Comparison of ENCODE assay signal across 1 cellular context in the genomic region with DNA sequence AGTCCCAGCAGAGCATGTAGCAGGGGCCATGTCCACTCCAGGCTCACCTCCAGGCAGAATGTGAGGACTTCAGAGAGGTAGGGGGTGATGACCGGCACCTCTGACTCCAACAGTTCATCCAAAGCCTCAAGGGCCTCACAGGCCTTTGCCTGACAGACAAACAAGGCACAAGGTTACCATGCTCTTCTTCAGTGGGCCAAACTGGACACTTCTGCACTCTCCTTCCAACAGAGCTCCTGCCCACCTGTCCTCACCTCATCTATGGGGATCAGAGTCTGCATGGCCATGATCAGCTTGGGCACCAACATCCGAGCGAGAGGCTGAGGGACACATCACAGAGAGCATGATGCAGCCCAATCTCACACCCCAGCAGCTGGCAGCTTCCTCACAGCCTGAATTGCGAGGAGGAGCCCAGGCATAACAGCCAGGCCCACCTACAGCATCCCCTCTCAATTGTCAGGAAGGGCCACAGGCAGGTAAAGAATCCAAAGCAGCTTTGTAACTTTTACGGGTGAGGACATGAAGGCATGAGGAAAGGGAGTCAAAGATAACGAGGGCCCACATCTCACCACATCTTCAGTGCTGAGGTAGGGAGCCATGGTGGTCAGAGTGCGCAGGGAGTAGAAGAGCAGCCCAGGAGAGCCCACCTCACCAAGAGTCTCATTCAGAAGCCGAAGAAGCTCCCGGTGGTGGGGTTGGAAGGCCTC.
A peak's percentile ranks its signal among the peaks of the same experiment; 100 is the strongest.
TF ChIP-seq lines count a peak whose summit lies in the region.

No MANE protein-coding gene starts in this region.

TF ChIP-seq in HepG2, 621 proteins besides CTCF, POLR2A, EP300 and RAD21 (continues in another document):
- TF ChIP-seq, protein P1, sequence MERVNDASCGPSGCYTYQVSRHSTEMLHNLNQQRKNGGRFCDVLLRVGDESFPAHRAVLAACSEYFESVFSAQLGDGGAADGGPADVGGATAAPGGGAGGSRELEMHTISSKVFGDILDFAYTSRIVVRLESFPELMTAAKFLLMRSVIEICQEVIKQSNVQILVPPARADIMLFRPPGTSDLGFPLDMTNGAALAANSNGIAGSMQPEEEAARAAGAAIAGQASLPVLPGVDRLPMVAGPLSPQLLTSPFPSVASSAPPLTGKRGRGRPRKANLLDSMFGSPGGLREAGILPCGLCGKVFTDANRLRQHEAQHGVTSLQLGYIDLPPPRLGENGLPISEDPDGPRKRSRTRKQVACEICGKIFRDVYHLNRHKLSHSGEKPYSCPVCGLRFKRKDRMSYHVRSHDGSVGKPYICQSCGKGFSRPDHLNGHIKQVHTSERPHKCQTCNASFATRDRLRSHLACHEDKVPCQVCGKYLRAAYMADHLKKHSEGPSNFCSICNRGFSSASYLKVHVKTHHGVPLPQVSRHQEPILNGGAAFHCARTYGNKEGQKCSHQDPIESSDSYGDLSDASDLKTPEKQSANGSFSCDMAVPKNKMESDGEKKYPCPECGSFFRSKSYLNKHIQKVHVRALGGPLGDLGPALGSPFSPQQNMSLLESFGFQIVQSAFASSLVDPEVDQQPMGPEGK (CRISPR knock-in tag; IDR thresholded peaks at IDR 0.05), result no peak
- no peak for TF ChIP-seq AGO1 (IDR thresholded peaks at IDR 0.05; ENCODE audit: low read depth, low read length, poor library complexity, severe bottlenecking)
- TF ChIP-seq CENPT (CRISPR knock-in tag; IDR thresholded peaks at IDR 0.05; ENCODE audit: low read depth), result 0 out of 2 replicates have a peak, but pooled peaks have one; percentile 56
- no peak for TF ChIP-seq HOXA3 (CRISPR knock-in tag; IDR thresholded peaks at IDR 0.05)
- TF ChIP-seq, protein P2, sequence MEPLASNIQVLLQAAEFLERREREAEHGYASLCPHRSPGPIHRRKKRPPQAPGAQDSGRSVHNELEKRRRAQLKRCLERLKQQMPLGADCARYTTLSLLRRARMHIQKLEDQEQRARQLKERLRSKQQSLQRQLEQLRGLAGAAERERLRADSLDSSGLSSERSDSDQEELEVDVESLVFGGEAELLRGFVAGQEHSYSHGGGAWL (CRISPR knock-in tag; IDR thresholded peaks at IDR 0.05), result no peak
- TF ChIP-seq, protein P3, sequence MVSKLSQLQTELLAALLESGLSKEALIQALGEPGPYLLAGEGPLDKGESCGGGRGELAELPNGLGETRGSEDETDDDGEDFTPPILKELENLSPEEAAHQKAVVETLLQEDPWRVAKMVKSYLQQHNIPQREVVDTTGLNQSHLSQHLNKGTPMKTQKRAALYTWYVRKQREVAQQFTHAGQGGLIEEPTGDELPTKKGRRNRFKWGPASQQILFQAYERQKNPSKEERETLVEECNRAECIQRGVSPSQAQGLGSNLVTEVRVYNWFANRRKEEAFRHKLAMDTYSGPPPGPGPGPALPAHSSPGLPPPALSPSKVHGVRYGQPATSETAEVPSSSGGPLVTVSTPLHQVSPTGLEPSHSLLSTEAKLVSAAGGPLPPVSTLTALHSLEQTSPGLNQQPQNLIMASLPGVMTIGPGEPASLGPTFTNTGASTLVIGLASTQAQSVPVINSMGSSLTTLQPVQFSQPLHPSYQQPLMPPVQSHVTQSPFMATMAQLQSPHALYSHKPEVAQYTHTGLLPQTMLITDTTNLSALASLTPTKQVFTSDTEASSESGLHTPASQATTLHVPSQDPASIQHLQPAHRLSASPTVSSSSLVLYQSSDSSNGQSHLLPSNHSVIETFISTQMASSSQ (IDR thresholded peaks at IDR 0.05; ENCODE audit: low read depth), result no peak
- TF ChIP-seq, protein P3 (CRISPR knock-in tag; IDR thresholded peaks at IDR 0.05; ENCODE audit: borderline replicate concordance), result no peak
- TF ChIP-seq, protein P4, sequence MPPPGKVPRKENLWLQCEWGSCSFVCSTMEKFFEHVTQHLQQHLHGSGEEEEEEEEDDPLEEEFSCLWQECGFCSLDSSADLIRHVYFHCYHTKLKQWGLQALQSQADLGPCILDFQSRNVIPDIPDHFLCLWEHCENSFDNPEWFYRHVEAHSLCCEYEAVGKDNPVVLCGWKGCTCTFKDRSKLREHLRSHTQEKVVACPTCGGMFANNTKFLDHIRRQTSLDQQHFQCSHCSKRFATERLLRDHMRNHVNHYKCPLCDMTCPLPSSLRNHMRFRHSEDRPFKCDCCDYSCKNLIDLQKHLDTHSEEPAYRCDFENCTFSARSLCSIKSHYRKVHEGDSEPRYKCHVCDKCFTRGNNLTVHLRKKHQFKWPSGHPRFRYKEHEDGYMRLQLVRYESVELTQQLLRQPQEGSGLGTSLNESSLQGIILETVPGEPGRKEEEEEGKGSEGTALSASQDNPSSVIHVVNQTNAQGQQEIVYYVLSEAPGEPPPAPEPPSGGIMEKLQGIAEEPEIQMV (CRISPR knock-in tag; IDR thresholded peaks at IDR 0.05; ENCODE audit: low read depth), result no peak
- no peak for TF ChIP-seq CEBPG (CRISPR knock-in tag; IDR thresholded peaks at IDR 0.05)
- 0 out of 2 replicates have a peak, but pooled peaks have one; percentile 34 for TF ChIP-seq ZBTB26 (CRISPR knock-in tag; IDR thresholded peaks at IDR 0.05; ENCODE audit: borderline replicate concordance)
- TF ChIP-seq, protein P5, sequence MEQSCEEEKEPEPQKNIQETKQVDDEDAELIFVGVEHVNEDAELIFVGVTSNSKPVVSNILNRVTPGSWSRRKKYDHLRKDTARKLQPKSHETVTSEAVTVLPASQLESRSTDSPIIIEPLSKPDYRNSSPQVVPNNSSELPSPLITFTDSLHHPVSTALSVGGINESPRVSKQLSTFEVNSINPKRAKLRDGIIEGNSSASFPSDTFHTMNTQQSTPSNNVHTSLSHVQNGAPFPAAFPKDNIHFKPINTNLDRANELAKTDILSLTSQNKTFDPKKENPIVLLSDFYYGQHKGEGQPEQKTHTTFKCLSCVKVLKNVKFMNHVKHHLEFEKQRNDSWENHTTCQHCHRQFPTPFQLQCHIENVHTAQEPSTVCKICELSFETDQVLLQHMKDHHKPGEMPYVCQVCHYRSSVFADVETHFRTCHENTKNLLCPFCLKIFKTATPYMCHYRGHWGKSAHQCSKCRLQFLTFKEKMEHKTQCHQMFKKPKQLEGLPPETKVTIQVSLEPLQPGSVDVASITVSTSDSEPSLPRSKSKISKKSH (CRISPR knock-in tag; IDR thresholded peaks at IDR 0.05; ENCODE audit: borderline replicate concordance), result peak; percentile 44; the same call in 1 of the 2 replicates
- no peak for TF ChIP-seq BCL6 (CRISPR knock-in tag; IDR thresholded peaks at IDR 0.05)
- no peak for TF ChIP-seq U2AF2 (IDR thresholded peaks at IDR 0.05; ENCODE audit: low read depth, low read length)
- no peak for TF ChIP-seq TEAD3 (CRISPR knock-in tag; optimal IDR thresholded peaks at IDR 0.05; ENCODE audit: borderline replicate concordance)
- TF ChIP-seq ZNF501 (CRISPR knock-in tag; IDR thresholded peaks at IDR 0.05), result no peak
- no peak for TF ChIP-seq NFATC3 (CRISPR knock-in tag; IDR thresholded peaks at IDR 0.05)
- TF ChIP-seq ZNF224 (CRISPR knock-in tag; IDR thresholded peaks at IDR 0.05), result no peak
- no peak for TF ChIP-seq ZNF607 (CRISPR knock-in tag; IDR thresholded peaks at IDR 0.05; ENCODE audit: borderline replicate concordance)
- no peak for TF ChIP-seq ZNF790 (CRISPR knock-in tag; IDR thresholded peaks at IDR 0.05; ENCODE audit: borderline replicate concordance)
- TF ChIP-seq ZNF761 (CRISPR knock-in tag; conservative IDR thresholded peaks at IDR 0.05), result no peak
- peak; percentile 73; the same call in 1 of the 2 replicates for TF ChIP-seq ZNF253 (CRISPR knock-in tag; IDR thresholded peaks at IDR 0.05; ENCODE audit: borderline replicate concordance)
- TF ChIP-seq DNMT1 (CRISPR knock-in tag; IDR thresholded peaks at IDR 0.05), result 0 out of 2 replicates have a peak, but pooled peaks have one; percentile 76
- 0 out of 4 replicates have a peak, but pooled peaks of 1 of the 2 experiments have one; percentile 68 for TF ChIP-seq KLF16 (CRISPR knock-in tag; IDR thresholded peaks at IDR 0.05)
- no peak for TF ChIP-seq ZFP82 (CRISPR knock-in tag; IDR thresholded peaks at IDR 0.05; ENCODE audit: borderline replicate concordance)
- peak; percentile 34; the same call in 1 of the 2 replicates for TF ChIP-seq ZNF333 (CRISPR knock-in tag; IDR thresholded peaks at IDR 0.05; ENCODE audit: borderline replicate concordance)
- TF ChIP-seq ZNF768 (CRISPR knock-in tag; IDR thresholded peaks at IDR 0.05), result peak; percentile 31; the same call in 1 of the 2 replicates
- 0 out of 2 replicates have a peak, but pooled peaks have one; percentile 65 for TF ChIP-seq EEA1 (CRISPR knock-in tag; IDR thresholded peaks at IDR 0.05; ENCODE audit: borderline replicate concordance)
- TF ChIP-seq MXI1 (IDR thresholded peaks at IDR 0.05; ENCODE audit: borderline replicate concordance, low read depth, low read length), result no peak
- TF ChIP-seq SCMH1 (CRISPR knock-in tag; IDR thresholded peaks at IDR 0.05; ENCODE audit: borderline replicate concordance), result no peak
- 0 out of 2 replicates have a peak, but pooled peaks have one; percentile 64 for TF ChIP-seq ZNF572 (CRISPR knock-in tag; IDR thresholded peaks at IDR 0.05)
- 0 out of 2 replicates have a peak, but pooled peaks have one; percentile 47 for TF ChIP-seq ZNF207 (IDR thresholded peaks at IDR 0.05; ENCODE audit: borderline replicate concordance)
- no peak for TF ChIP-seq ISX (CRISPR knock-in tag; conservative IDR thresholded peaks at IDR 0.05)
- TF ChIP-seq MED8 (CRISPR knock-in tag; IDR thresholded peaks at IDR 0.05; ENCODE audit: insufficient replicate concordance), result peak; percentile 21
- TF ChIP-seq ZSCAN25 (CRISPR knock-in tag; IDR thresholded peaks at IDR 0.05), result no peak
- no peak for TF ChIP-seq ATF1 (CRISPR knock-in tag; IDR thresholded peaks at IDR 0.05)
- TF ChIP-seq ZNF343 (CRISPR knock-in tag; IDR thresholded peaks at IDR 0.05), result no peak
- TF ChIP-seq, protein P6, sequence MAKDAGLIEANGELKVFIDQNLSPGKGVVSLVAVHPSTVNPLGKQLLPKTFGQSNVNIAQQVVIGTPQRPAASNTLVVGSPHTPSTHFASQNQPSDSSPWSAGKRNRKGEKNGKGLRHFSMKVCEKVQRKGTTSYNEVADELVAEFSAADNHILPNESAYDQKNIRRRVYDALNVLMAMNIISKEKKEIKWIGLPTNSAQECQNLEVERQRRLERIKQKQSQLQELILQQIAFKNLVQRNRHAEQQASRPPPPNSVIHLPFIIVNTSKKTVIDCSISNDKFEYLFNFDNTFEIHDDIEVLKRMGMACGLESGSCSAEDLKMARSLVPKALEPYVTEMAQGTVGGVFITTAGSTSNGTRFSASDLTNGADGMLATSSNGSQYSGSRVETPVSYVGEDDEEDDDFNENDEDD (CRISPR knock-in tag; IDR thresholded peaks at IDR 0.05; ENCODE audit: borderline replicate concordance), result no peak
- no peak for TF ChIP-seq ZNF12 (CRISPR knock-in tag; IDR thresholded peaks at IDR 0.05)
- TF ChIP-seq AGO2 (optimal IDR thresholded peaks at IDR 0.05; ENCODE audit: low read depth, low read length), result no peak
- no peak for TF ChIP-seq KDM2A (CRISPR knock-in tag; IDR thresholded peaks at IDR 0.05; ENCODE audit: borderline replicate concordance, low read depth)
- no peak for TF ChIP-seq GMEB2 (CRISPR knock-in tag; IDR thresholded peaks at IDR 0.05; ENCODE audit: low read depth)
- TF ChIP-seq ZNF101 (CRISPR knock-in tag; IDR thresholded peaks at IDR 0.05; ENCODE audit: borderline replicate concordance, low read depth), result no peak
- TF ChIP-seq TCF7L2 (IDR thresholded peaks at IDR 0.05; ENCODE audit: low read depth, low read length), result no peak
- peak; percentile 44; the same call in 1 of the 2 replicates for TF ChIP-seq NRL (CRISPR knock-in tag; IDR thresholded peaks at IDR 0.05; ENCODE audit: borderline replicate concordance)
- TF ChIP-seq, protein P7, sequence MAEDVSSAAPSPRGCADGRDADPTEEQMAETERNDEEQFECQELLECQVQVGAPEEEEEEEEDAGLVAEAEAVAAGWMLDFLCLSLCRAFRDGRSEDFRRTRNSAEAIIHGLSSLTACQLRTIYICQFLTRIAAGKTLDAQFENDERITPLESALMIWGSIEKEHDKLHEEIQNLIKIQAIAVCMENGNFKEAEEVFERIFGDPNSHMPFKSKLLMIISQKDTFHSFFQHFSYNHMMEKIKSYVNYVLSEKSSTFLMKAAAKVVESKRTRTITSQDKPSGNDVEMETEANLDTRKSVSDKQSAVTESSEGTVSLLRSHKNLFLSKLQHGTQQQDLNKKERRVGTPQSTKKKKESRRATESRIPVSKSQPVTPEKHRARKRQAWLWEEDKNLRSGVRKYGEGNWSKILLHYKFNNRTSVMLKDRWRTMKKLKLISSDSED (CRISPR knock-in tag; IDR thresholded peaks at IDR 0.05), result 0 out of 2 replicates have a peak, but pooled peaks have one; percentile 30
- no peak for TF ChIP-seq TOE1 (CRISPR knock-in tag; IDR thresholded peaks at IDR 0.05)
- no peak for TF ChIP-seq U2AF1 (optimal IDR thresholded peaks at IDR 0.05; ENCODE audit: low read depth, low read length)
- TF ChIP-seq SUZ12 (IDR thresholded peaks at IDR 0.05; ENCODE audit: low read depth, low read length), result no peak
- no peak for TF ChIP-seq ZSCAN9 (CRISPR knock-in tag; IDR thresholded peaks at IDR 0.05; ENCODE audit: borderline replicate concordance)
- no peak for TF ChIP-seq CBFB (CRISPR knock-in tag; IDR thresholded peaks at IDR 0.05)
- TF ChIP-seq ZNF33B (CRISPR knock-in tag; IDR thresholded peaks at IDR 0.05), result no peak
- no peak for TF ChIP-seq SP1 (IDR thresholded peaks at IDR 0.05)
- no peak for TF ChIP-seq SP1 (CRISPR knock-in tag; IDR thresholded peaks at IDR 0.05)
